1 cellular context compared by ENCODE assay signal in genomic region chr12:121888478-121889266, GRCh38.
A peak's percentile ranks its signal among the peaks of the same experiment; 100 is the strongest.
TF ChIP-seq lines count a peak whose summit lies in the region.

A gene with protein sequence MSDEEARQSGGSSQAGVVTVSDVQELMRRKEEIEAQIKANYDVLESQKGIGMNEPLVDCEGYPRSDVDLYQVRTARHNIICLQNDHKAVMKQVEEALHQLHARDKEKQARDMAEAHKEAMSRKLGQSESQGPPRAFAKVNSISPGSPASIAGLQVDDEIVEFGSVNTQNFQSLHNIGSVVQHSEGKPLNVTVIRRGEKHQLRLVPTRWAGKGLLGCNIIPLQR (plus strand): TSS chr12:121888790. CDS start chr12:121888857, 67 bp downstream.

TF ChIP-seq in K562, 482 proteins besides CTCF, POLR2A, EP300 and RAD21 (continued from another document and continues in another):
- TF ChIP-seq ZKSCAN1 (IDR thresholded peaks at IDR 0.05; ENCODE audit: low read depth, low read length) (peak; percentile 53; the same call in 1 of the 2 replicates), ZNF224 (CRISPR knock-in tag; IDR thresholded peaks at IDR 0.05) (no peak), TAF7 (tag; IDR thresholded peaks at IDR 0.05) (peak; percentile 74), ZBTB9 (CRISPR knock-in tag; IDR thresholded peaks at IDR 0.05) (no peak), CAMTA2 (CRISPR knock-in tag; conservative IDR thresholded peaks at IDR 0.05) (no peak), GABPB1 (CRISPR knock-in tag; IDR thresholded peaks at IDR 0.05) (peak; percentile 97), TARDBP (IDR thresholded peaks at IDR 0.05) (peak; percentile 92), YY1 (IDR thresholded peaks at IDR 0.05; ENCODE audit: borderline replicate concordance in 1 of 3, control insufficient read depth in 1 of 3, extremely low read depth in 1 of 3, insufficient read depth in 3 of 3, insufficient read length in 1 of 3, insufficient replicate concordance in 2 of 3, low read depth in 1 of 3, low read length in 2 of 3) (peak in 2 of 3 experiments; percentile 62 to 70), PHF21A (IDR thresholded peaks at IDR 0.05; ENCODE audit: borderline replicate concordance, low read depth) (no peak), TCFL5 (CRISPR knock-in tag; conservative IDR thresholded peaks at IDR 0.05) (no peak), SAFB2 (IDR thresholded peaks at IDR 0.05; ENCODE audit: borderline replicate concordance, low read depth, low read length, severe bottlenecking) (no peak), ZFX (CRISPR knock-in tag; IDR thresholded peaks at IDR 0.05) (peak; percentile 92), DACH1 (IDR thresholded peaks at IDR 0.05; ENCODE audit: partially characterized antibody) (peak; percentile 90), ZNF398 (CRISPR knock-in tag; IDR thresholded peaks at IDR 0.05) (no peak), ZBTB7A (IDR thresholded peaks at IDR 0.05; ENCODE audit: borderline replicate concordance, control insufficient read depth, low read depth, low read length) (peak; percentile 23; the same call in 1 of the 2 replicates), KLF13 (tag; IDR thresholded peaks at IDR 0.05; ENCODE audit: borderline replicate concordance, low read depth) (peak; percentile 60; the same call in 1 of the 2 replicates), LEF1 (IDR thresholded peaks at IDR 0.05) (peak; percentile 51; the same call in 1 of the 2 replicates), DPF2 (IDR thresholded peaks at IDR 0.05) (peak; percentile 83; the same call in 1 of the 2 replicates), CREM (IDR thresholded peaks at IDR 0.05; ENCODE audit: low read depth) (no peak; the same call in 1 of the 2 replicates), ZBTB12 (CRISPR knock-in tag; IDR thresholded peaks at IDR 0.05) (peak; percentile 40), NCOA1 (IDR thresholded peaks at IDR 0.05; ENCODE audit: low read depth) (peak; percentile 68), ZNF639 (CRISPR knock-in tag; conservative IDR thresholded peaks at IDR 0.05 in 1 of 2, IDR thresholded peaks at IDR 0.05 in 1 of 2) (peak in 1 of 2 experiments; percentile 87; a peak in 2 of 4 replicates), BMI1 (IDR thresholded peaks at IDR 0.05; ENCODE audit: low read length) (no peak)
- TF ChIP-seq, protein P1, sequence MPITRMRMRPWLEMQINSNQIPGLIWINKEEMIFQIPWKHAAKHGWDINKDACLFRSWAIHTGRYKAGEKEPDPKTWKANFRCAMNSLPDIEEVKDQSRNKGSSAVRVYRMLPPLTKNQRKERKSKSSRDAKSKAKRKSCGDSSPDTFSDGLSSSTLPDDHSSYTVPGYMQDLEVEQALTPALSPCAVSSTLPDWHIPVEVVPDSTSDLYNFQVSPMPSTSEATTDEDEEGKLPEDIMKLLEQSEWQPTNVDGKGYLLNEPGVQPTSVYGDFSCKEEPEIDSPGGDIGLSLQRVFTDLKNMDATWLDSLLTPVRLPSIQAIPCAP (CRISPR knock-in tag; IDR thresholded peaks at IDR 0.05; ENCODE audit: borderline replicate concordance): no peak
- TF ChIP-seq, protein P2, sequence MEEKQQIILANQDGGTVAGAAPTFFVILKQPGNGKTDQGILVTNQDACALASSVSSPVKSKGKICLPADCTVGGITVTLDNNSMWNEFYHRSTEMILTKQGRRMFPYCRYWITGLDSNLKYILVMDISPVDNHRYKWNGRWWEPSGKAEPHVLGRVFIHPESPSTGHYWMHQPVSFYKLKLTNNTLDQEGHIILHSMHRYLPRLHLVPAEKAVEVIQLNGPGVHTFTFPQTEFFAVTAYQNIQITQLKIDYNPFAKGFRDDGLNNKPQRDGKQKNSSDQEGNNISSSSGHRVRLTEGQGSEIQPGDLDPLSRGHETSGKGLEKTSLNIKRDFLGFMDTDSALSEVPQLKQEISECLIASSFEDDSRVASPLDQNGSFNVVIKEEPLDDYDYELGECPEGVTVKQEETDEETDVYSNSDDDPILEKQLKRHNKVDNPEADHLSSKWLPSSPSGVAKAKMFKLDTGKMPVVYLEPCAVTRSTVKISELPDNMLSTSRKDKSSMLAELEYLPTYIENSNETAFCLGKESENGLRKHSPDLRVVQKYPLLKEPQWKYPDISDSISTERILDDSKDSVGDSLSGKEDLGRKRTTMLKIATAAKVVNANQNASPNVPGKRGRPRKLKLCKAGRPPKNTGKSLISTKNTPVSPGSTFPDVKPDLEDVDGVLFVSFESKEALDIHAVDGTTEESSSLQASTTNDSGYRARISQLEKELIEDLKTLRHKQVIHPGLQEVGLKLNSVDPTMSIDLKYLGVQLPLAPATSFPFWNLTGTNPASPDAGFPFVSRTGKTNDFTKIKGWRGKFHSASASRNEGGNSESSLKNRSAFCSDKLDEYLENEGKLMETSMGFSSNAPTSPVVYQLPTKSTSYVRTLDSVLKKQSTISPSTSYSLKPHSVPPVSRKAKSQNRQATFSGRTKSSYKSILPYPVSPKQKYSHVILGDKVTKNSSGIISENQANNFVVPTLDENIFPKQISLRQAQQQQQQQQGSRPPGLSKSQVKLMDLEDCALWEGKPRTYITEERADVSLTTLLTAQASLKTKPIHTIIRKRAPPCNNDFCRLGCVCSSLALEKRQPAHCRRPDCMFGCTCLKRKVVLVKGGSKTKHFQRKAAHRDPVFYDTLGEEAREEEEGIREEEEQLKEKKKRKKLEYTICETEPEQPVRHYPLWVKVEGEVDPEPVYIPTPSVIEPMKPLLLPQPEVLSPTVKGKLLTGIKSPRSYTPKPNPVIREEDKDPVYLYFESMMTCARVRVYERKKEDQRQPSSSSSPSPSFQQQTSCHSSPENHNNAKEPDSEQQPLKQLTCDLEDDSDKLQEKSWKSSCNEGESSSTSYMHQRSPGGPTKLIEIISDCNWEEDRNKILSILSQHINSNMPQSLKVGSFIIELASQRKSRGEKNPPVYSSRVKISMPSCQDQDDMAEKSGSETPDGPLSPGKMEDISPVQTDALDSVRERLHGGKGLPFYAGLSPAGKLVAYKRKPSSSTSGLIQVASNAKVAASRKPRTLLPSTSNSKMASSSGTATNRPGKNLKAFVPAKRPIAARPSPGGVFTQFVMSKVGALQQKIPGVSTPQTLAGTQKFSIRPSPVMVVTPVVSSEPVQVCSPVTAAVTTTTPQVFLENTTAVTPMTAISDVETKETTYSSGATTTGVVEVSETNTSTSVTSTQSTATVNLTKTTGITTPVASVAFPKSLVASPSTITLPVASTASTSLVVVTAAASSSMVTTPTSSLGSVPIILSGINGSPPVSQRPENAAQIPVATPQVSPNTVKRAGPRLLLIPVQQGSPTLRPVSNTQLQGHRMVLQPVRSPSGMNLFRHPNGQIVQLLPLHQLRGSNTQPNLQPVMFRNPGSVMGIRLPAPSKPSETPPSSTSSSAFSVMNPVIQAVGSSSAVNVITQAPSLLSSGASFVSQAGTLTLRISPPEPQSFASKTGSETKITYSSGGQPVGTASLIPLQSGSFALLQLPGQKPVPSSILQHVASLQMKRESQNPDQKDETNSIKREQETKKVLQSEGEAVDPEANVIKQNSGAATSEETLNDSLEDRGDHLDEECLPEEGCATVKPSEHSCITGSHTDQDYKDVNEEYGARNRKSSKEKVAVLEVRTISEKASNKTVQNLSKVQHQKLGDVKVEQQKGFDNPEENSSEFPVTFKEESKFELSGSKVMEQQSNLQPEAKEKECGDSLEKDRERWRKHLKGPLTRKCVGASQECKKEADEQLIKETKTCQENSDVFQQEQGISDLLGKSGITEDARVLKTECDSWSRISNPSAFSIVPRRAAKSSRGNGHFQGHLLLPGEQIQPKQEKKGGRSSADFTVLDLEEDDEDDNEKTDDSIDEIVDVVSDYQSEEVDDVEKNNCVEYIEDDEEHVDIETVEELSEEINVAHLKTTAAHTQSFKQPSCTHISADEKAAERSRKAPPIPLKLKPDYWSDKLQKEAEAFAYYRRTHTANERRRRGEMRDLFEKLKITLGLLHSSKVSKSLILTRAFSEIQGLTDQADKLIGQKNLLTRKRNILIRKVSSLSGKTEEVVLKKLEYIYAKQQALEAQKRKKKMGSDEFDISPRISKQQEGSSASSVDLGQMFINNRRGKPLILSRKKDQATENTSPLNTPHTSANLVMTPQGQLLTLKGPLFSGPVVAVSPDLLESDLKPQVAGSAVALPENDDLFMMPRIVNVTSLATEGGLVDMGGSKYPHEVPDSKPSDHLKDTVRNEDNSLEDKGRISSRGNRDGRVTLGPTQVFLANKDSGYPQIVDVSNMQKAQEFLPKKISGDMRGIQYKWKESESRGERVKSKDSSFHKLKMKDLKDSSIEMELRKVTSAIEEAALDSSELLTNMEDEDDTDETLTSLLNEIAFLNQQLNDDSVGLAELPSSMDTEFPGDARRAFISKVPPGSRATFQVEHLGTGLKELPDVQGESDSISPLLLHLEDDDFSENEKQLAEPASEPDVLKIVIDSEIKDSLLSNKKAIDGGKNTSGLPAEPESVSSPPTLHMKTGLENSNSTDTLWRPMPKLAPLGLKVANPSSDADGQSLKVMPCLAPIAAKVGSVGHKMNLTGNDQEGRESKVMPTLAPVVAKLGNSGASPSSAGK (IDR thresholded peaks at IDR 0.05): peak; percentile 76
